ENCODE assay signal across 11 cellular contexts in the genomic region with DNA sequence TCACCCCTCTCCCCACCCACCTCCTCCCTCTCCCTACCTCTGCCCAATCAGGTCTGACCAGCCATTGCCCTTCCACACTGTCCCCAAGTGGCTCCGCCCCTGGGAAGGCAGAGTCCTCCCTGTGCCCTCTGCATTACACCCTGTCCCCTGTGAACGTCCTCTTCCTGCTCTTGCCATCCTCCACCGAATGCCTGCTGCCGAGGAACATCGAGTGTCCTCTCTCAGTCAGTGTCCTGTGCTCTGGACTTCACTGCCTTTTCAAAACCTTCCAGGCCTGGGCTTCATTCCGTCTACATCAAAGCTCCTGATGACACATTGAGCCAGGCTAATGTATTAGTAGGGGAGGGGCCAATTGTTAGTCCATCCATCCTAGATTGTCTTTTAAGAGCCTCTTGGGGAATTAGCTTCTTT. TPM values are rescaled to one million over a fixed set of nuclear protein-coding genes. Genes with fewer than 3 reads are reported as not detected.
DNase-seq lines count a peak whose midpoint lies in the region; ATAC-seq, FAIRE-seq and TF ChIP-seq lines count a peak whose summit lies in the region.
"Had no signal": no experiment of that assay in that cellular context is flagged by ENCODE, and none has a peak within 500 bp of the region (broad histone marks: within the 10 kb centered on the region; RNA-seq: fewer than 3 reads in every experiment).

No MANE protein-coding gene starts in this region.

- no peak overlapping the region for H3K27ac ChIP-seq in cardiac muscle cell
- H3K27ac ChIP-seq: neutrophil, tibial nerve had no signal

- H3K27me3 ChIP-seq in cardiac muscle cell, result no peaks in the 10 kb centered on the region

- no peaks in the 10 kb centered on the region for H3K9me3 Mint-ChIP-seq in activated naive CD4-positive, alpha-beta T cell treated with anti-CD3 and anti-CD28 coated beads for 36 hours

- no peak for TF ChIP-seq CTCF in cardiac muscle cell (IDR thresholded peaks at IDR 0.05; ENCODE audit: low read depth, low read length)

- intact Hi-C loops in activated naive CD4-positive, alpha-beta T cell treated with anti-CD3 and anti-CD28 coated beads for 36 hours (cut with micrococcal nuclease), result loop anchor here (10.0 kb wide), 1 partner anchor 682 kb away; the partner anchor contains the start of gene TCP11

- no peak for ATAC-seq in GM19395 (IDR thresholded peaks at IDR 0.05; ENCODE audit: unreplicated experiment)

- CTCF ChIA-PET in activated naive CD4-positive, alpha-beta T cell treated with anti-CD3 and anti-CD28 coated beads for 36 hours (lab: Charles Lee), result interaction anchor here (0.6 to 7.2 kb wide), 6 partner anchors 135 to 703 kb away, joined by 3 to 111 read pairs (median 4); no protein-coding TSS in a partner anchor

- H3K4me3 Mint-ChIP-seq in activated naive CD4-positive, alpha-beta T cell treated with anti-CD3 and anti-CD28 coated beads for 36 hours, result no peak overlapping the region

- H3K27ac Mint-ChIP-seq in activated naive CD4-positive, alpha-beta T cell treated with anti-CD3 and anti-CD28 coated beads for 36 hours, result no peak overlapping the region

- peak; percentile 40 for FAIRE-seq in urothelium cell line (lab: Jason Lieb, UNC)
- FAIRE-seq: colon had no signal

- no peaks in the 10 kb centered on the region for H3K36me3 Mint-ChIP-seq in activated naive CD4-positive, alpha-beta T cell treated with anti-CD3 and anti-CD28 coated beads for 36 hours (ENCODE audit: low read depth)

- H3K4me1 Mint-ChIP-seq in activated naive CD4-positive, alpha-beta T cell treated with anti-CD3 and anti-CD28 coated beads for 36 hours (ENCODE audit: low read depth), result peaks cover 6% of the 10 kb centered on the region

- peaks cover 3% of the 10 kb centered on the region for H3K4me1 ChIP-seq in cardiac muscle cell (ENCODE audit: low read depth)

- H3K4me3 ChIP-seq in cardiac muscle cell, result no peak overlapping the region
- H3K4me3 ChIP-seq: tibial nerve had no signal

- DNase-seq in SIG-M5 treated with dmso at 0.1 percent for 504 hours (lab: John Stamatoyannopoulos, UW; ENCODE audit: unreplicated experiment), result peak; percentile 19
- no peak for DNase-seq in SIG-M5 (lab: John Stamatoyannopoulos, UW)
- DNase-seq in OCI-M1 (lab: John Stamatoyannopoulos, UW), result peak; percentile 69
- DNase-seq in cardiac muscle cell (ENCODE audit: low read depth in 1 of 2, low spot score in 1 of 2), result peak; percentile 25 to 72
- DNase-seq in urothelium cell line (ENCODE audit: low spot score), result peak; percentile 55
- DNase-seq in GF-D8 (lab: John Stamatoyannopoulos, UW), result no peak
- DNase-seq in activated naive CD4-positive, alpha-beta T cell treated with anti-CD3 and anti-CD28 coated beads for 36 hours, result no peak

- H3K27me3 Mint-ChIP-seq in activated naive CD4-positive, alpha-beta T cell treated with anti-CD3 and anti-CD28 coated beads for 36 hours (ENCODE audit: low read depth), result peaks cover 20% of the 10 kb centered on the region

- no peaks in the 10 kb centered on the region for H3K9me3 ChIP-seq in cardiac muscle cell (ENCODE audit: low read depth)
- H3K9me3 ChIP-seq: neutrophil, tibial nerve had no signal

- H3K36me3 ChIP-seq in cardiac muscle cell, result no peaks in the 10 kb centered on the region
- H3K36me3 ChIP-seq: neutrophil, tibial nerve had no signal

RNA-seq across cellular contexts. Expression of gene PACSIN1, which starts 3.3 kb away (rescaled TPM):
- 12.5 and 20.3 TPM in 2 replicates for total RNA-seq in cardiac muscle cell
- polyA plus RNA-seq in cardiac muscle cell, result 12.1 and 12.6 TPM in 2 replicates
- total RNA-seq in activated naive CD4-positive, alpha-beta T cell treated with anti-CD3 and anti-CD28 coated beads for 36 hours, result under 1 TPM; 0.07 to 0.15 TPM

RNA-seq across cellular contexts. Expression of gene RPS10, which starts 36.7 kb away (rescaled TPM):
- total RNA-seq in cardiac muscle cell, result 1,764 and 2,367 TPM in 2 replicates
- 558 and 632 TPM in 2 replicates for polyA plus RNA-seq in cardiac muscle cell
- 1,000 to 10,000 TPM; 2,718 to 2,727 TPM for total RNA-seq in activated naive CD4-positive, alpha-beta T cell treated with anti-CD3 and anti-CD28 coated beads for 36 hours

Comparison
In these comparisons a context has a peak if more than half of its experiments do, and no peak if none do; other contexts are left out.
1. DNase-seq: peak in SIG-M5 treated with dmso at 0.1 percent for 504 hours (single experiment), OCI-M1 (single experiment), cardiac muscle cell (2 of 2) and urothelium cell line (single experiment); none in SIG-M5 (single experiment), GF-D8 (single experiment) and activated naive CD4-positive, alpha-beta T cell treated with anti-CD3 and anti-CD28 coated beads for 36 hours (single experiment).
2. RNA of gene PACSIN1, which starts 3.3 kb away (total RNA-seq): 12.5 to 20.3 TPM in cardiac muscle cell; 0.07 to 0.15 TPM in activated naive CD4-positive, alpha-beta T cell treated with anti-CD3 and anti-CD28 coated beads for 36 hours; every median in the first group is over 10 times any median in the second.